22 cellular contexts compared by ENCODE assay signal in genomic region chr1:116449578-116449977, GRCh38.
A peak's percentile ranks its signal among the peaks of the same experiment; 100 is the strongest.
DNase-seq lines count a peak whose midpoint lies in the region; ATAC-seq and TF ChIP-seq lines count a peak whose summit lies in the region.
"Had no signal": no experiment of that assay in that cellular context is flagged by ENCODE, and none has a peak within 500 bp of the region (broad histone marks: within the 10 kb centered on the region; RNA-seq: fewer than 3 reads in every experiment).

No MANE protein-coding gene starts in this region.

- CTCF ChIA-PET in Caco-2 (lab: Charles Lee): interaction anchor here (0.5 to 1.0 kb wide), 2 partner anchors 30 to 35 kb away, joined by 3 to 4 read pairs; no protein-coding TSS in a partner anchor

- peak overlapping the region; percentile 44 for H3K4me2 ChIP-seq in trophoblast cell (ENCODE audit: low read length)
- H3K4me2 ChIP-seq: A549; BLaER1 treated with 17β-estradiol and CSF1 and Interleukin-3, amounts not matched to agents 10 nM and 100 nM; GM23338 had no signal

- TF ChIP-seq CTCF in Caco-2 (IDR thresholded peaks at IDR 0.05; ENCODE audit: insufficient read depth in 1 of 2, low read depth in 1 of 2, low read length in 1 of 2, severe bottlenecking in 1 of 2, unreplicated experiment in 1 of 2) (no peak), esophagus muscularis mucosa (IDR thresholded peaks at IDR 0.05) (no peak), lower lobe of right lung (IDR thresholded peaks at IDR 0.05) (no peak), natural killer cell (IDR thresholded peaks at IDR 0.05) (no peak)

- H2AK5ac ChIP-seq in trophoblast cell (ENCODE audit: low read length): no peak overlapping the region

- ATAC-seq in lower lobe of right lung (peak; percentile 41 to 55), natural killer cell (no peak)
- ATAC-seq: A549, GM23338, HCT116 had no signal

- no peak overlapping the region for H2AFZ ChIP-seq in trophoblast cell (ENCODE audit: insufficient read depth, low read length, poor library complexity)
- H2AFZ ChIP-seq: GM23338 had no signal

- H3K36me3 Mint-ChIP-seq in Caco-2 (ENCODE audit: insufficient read depth, unreplicated experiment): no peaks in the 10 kb centered on the region
- no peaks in the 10 kb centered on the region for H3K36me3 Mint-ChIP-seq in natural killer cell
- H3K36me3 Mint-ChIP-seq: CD14-positive monocyte had no signal

- no peak overlapping the region for H3K27ac Mint-ChIP-seq in Caco-2 (ENCODE audit: unreplicated experiment)
- no peak overlapping the region for H3K27ac Mint-ChIP-seq in natural killer cell
- H3K27ac Mint-ChIP-seq: CD14-positive monocyte; CD4-positive, alpha-beta T cell; CD8-positive, alpha-beta memory T cell; GM23338; H9 had no signal

- H4K12ac ChIP-seq in trophoblast cell (ENCODE audit: low read depth, low read length): no peak overlapping the region

- H3K4me1 ChIP-seq in Caco-2 (peaks cover 65% of the 10 kb centered on the region), esophagus muscularis mucosa (no peaks in the 10 kb centered on the region), lower lobe of right lung (no peaks in the 10 kb centered on the region), trophoblast cell (ENCODE audit: control insufficient read depth in 1 of 2, insufficient read depth in 2 of 2, low read length in 2 of 2) (peaks cover 19 to 37% of the 10 kb centered on the region in 2 experiments)
- H3K4me1 ChIP-seq: A549 had no signal

- H3K79me2 ChIP-seq in trophoblast cell (ENCODE audit: control insufficient read depth, insufficient read depth, low read length, poor library complexity): peaks cover 4% of the 10 kb centered on the region

- BruUV-seq in Caco-2 (replicated peaks; lab: Mats Ljungman, UMichigan): no TSS peak

- H3K36me3 ChIP-seq in Caco-2 (ENCODE audit: control insufficient read depth, insufficient read depth, low read length) (no peaks in the 10 kb centered on the region), esophagus muscularis mucosa (no peaks in the 10 kb centered on the region), lower lobe of right lung (no peaks in the 10 kb centered on the region), trophoblast cell (ENCODE audit: control insufficient read depth in 1 of 2, insufficient read depth in 2 of 2, low read length in 2 of 2) (no peaks in the 10 kb centered on the region)
- H3K36me3 ChIP-seq: BE2C had no signal

- H3K4me1 Mint-ChIP-seq in Caco-2 (ENCODE audit: low read depth, unreplicated experiment) (peaks cover 38% of the 10 kb centered on the region), natural killer cell (no peaks in the 10 kb centered on the region)
- H3K4me1 Mint-ChIP-seq: CD14-positive monocyte; CD8-positive, alpha-beta memory T cell had no signal

- H2BK120ac ChIP-seq in trophoblast cell (ENCODE audit: insufficient read depth, low read length, poor library complexity): no peak overlapping the region

- H3K27ac ChIP-seq in esophagus muscularis mucosa (replicated peaks in 1 of 4) (no peak overlapping the region), lower lobe of right lung (no peak overlapping the region), trophoblast cell (ENCODE audit: low read depth, low read length) (peak overlapping the region; percentile 65)
- H3K27ac ChIP-seq: A549; BLaER1 treated with 17β-estradiol and CSF1 and Interleukin-3, amounts not matched to agents 10 nM and 100 nM had no signal

- no peaks in the 10 kb centered on the region for H3K27me3 ChIP-seq in Caco-2 (replicated peaks; ENCODE audit: control insufficient read depth, insufficient read depth, low read length)
- peaks cover 0 to 9% (median 0%) of the 10 kb centered on the region in 4 donors for H3K27me3 ChIP-seq in esophagus muscularis mucosa
- no peaks in the 10 kb centered on the region for H3K27me3 ChIP-seq in lower lobe of right lung (ENCODE audit: low read depth)
- no peaks in the 10 kb centered on the region for H3K27me3 ChIP-seq in trophoblast cell (ENCODE audit: insufficient read depth, low read length)
- H3K27me3 ChIP-seq: BE2C; BLaER1 treated with 17β-estradiol and CSF1 and Interleukin-3, amounts not matched to agents 10 nM and 100 nM had no signal

- no peak overlapping the region for H3K4me3 ChIP-seq in Caco-2 (ENCODE audit: low read depth, low read length)
- H3K4me3 ChIP-seq in esophagus muscularis mucosa: no peak overlapping the region
- H3K4me3 ChIP-seq in lower lobe of right lung: no peak overlapping the region
- no peak overlapping the region for H3K4me3 ChIP-seq in trophoblast cell (ENCODE audit: low read depth, low read length)
- H3K4me3 ChIP-seq: A549; BLaER1 treated with 17β-estradiol and CSF1 and Interleukin-3, amounts not matched to agents 10 nM and 100 nM; GM23338 had no signal

- peaks cover 20% of the 10 kb centered on the region for H3K79me1 ChIP-seq in trophoblast cell (ENCODE audit: low read length)

- no peak overlapping the region for H2BK5ac ChIP-seq in trophoblast cell (ENCODE audit: low read depth, low read length, poor library complexity)

- no peak overlapping the region for H3K4ac ChIP-seq in trophoblast cell (ENCODE audit: low read depth, low read length)

- H3K9me3 ChIP-seq in Caco-2 (no peaks in the 10 kb centered on the region), esophagus muscularis mucosa (no peaks in the 10 kb centered on the region), lower lobe of right lung (no peaks in the 10 kb centered on the region), trophoblast cell (ENCODE audit: insufficient read depth, low read depth, low read length) (no peaks in the 10 kb centered on the region)
- H3K9me3 ChIP-seq: A549; BE2C; BLaER1 treated with 17β-estradiol and CSF1 and Interleukin-3, amounts not matched to agents 10 nM and 100 nM had no signal

- POLR2A ChIA-PET in Caco-2 (lab: Charles Lee): interaction anchor here (2.0 kb wide), 1 partner anchor 31 kb away, joined by 4 read pairs; no protein-coding TSS in a partner anchor

- no peak for TF ChIP-seq EP300 in esophagus muscularis mucosa (IDR thresholded peaks at IDR 0.05)

- H3K18ac ChIP-seq in trophoblast cell (ENCODE audit: low read length): no peak overlapping the region

- H2BK12ac ChIP-seq in trophoblast cell (ENCODE audit: low read length): peak overlapping the region; percentile 29

- intact Hi-C loops in Caco-2 (cut with micrococcal nuclease; ENCODE audit: unreplicated experiment) (loop anchor here (2.0 kb wide), 1 partner anchor 17 kb away; no protein-coding TSS in a partner anchor), esophagus muscularis mucosa (cut with DNase I) (no loop called here), lower lobe of right lung (cut with DNase I) (no loop called here), natural killer cell (cut with micrococcal nuclease) (no loop called here)

- DNase-seq in Caco-2 (peak; percentile 43 to 45), esophagus muscularis mucosa (ENCODE audit: extremely low spot score) (peak; percentile 64), lower lobe of right lung (no peak), trophoblast cell (peak; percentile 44 to 76), natural killer cell (no peak), HK-2 (ENCODE audit: unreplicated experiment) (no peak)
- no peak for DNase-seq in stimulated activated CD4-positive, alpha-beta T cell treated with anti-CD3 and anti-CD28 coated beads, Interleukin-12 subunit alpha, Interleukin-12 subunit beta, amount 100 ng/mL, for 4 hours
- DNase-seq: 8988T; ACHN; AML-193; BE2C; Calu3; CD4-positive, alpha-beta T cell; CD8-positive, alpha-beta memory T cell; DMS53; GF-D8; H9 had no signal

- H3K23ac ChIP-seq in trophoblast cell (ENCODE audit: low read length): no peak overlapping the region

- no peaks in the 10 kb centered on the region for H3K9me3 Mint-ChIP-seq in Caco-2 (ENCODE audit: unreplicated experiment)
- no peaks in the 10 kb centered on the region for H3K9me3 Mint-ChIP-seq in natural killer cell
- H3K9me3 Mint-ChIP-seq: CD14-positive monocyte; CD4-positive, alpha-beta T cell; CD8-positive, alpha-beta memory T cell; GM23338; H9 had no signal

- H3K27me3 Mint-ChIP-seq in Caco-2 (ENCODE audit: insufficient read depth, unreplicated experiment) (no peaks in the 10 kb centered on the region), natural killer cell (ENCODE audit: low read depth in 2 of 2) (peaks cover 6 to 8% of the 10 kb centered on the region in 2 donors)

- no peak overlapping the region for H3K9ac ChIP-seq in trophoblast cell (ENCODE audit: low read length)
- H3K9ac ChIP-seq: BLaER1 treated with 17β-estradiol and CSF1 and Interleukin-3, amounts not matched to agents 10 nM and 100 nM had no signal

- H4K8ac ChIP-seq in trophoblast cell (ENCODE audit: low read depth, low read length): no peak overlapping the region

- peak overlapping the region; percentile 20 for H4K91ac ChIP-seq in trophoblast cell (ENCODE audit: low read depth, low read length)

- H3K4me3 Mint-ChIP-seq in Caco-2 (ENCODE audit: unreplicated experiment) (no peak overlapping the region), natural killer cell (no peak overlapping the region)
- H3K4me3 Mint-ChIP-seq: CD14-positive monocyte; CD4-positive, alpha-beta T cell; CD8-positive, alpha-beta memory T cell; GM23338; H9 had no signal

- no peak for TF ChIP-seq POLR2A in esophagus muscularis mucosa (IDR thresholded peaks at IDR 0.05; ENCODE audit: low read depth)

- no peak overlapping the region for H3K14ac ChIP-seq in trophoblast cell (ENCODE audit: low read length)

Comparison
In these comparisons a context has a peak if more than half of its experiments do, and no peak if none do; other contexts are left out.
1. DNase-seq: peak in Caco-2 (2 of 2), esophagus muscularis mucosa (single experiment) and trophoblast cell (2 of 2); none in lower lobe of right lung (single experiment), natural killer cell (single experiment), HK-2 (single experiment) and stimulated activated CD4-positive, alpha-beta T cell treated with anti-CD3 and anti-CD28 coated beads, Interleukin-12 subunit alpha, Interleukin-12 subunit beta, amount 100 ng/mL, for 4 hours (single experiment).
2. ATAC-seq: peak in lower lobe of right lung (2 of 2); none in natural killer cell (0 of 3).